Comparison of ENCODE assay signal across 1 cellular context in genomic region chr12:47236109-47236714, GRCh38.
TF ChIP-seq lines count a peak whose summit lies in the region.

No MANE protein-coding gene starts in this region.

TF ChIP-seq in HCT116, 20 proteins besides CTCF, POLR2A, EP300 and RAD21 (continued from another document):
- TF ChIP-seq TCF7L2 (IDR thresholded peaks at IDR 0.05; ENCODE audit: borderline replicate concordance, extremely low read depth, insufficient read depth, insufficient read length) (no peak), EZH2phosphoT487 (IDR thresholded peaks at IDR 0.05; ENCODE audit: borderline replicate concordance) (no peak), SRF (IDR thresholded peaks at IDR 0.05; ENCODE audit: low read depth) (no peak), YY1 (IDR thresholded peaks at IDR 0.05; ENCODE audit: extremely low read depth, insufficient replicate concordance, low read depth, low read length) (no peak)
